In genomic region chr7:116138202-116138801, GRCh38 we compare ENCODE assay signal across 9 cellular contexts.
DNase-seq lines count a peak whose midpoint lies in the region; ATAC-seq and TF ChIP-seq lines count a peak whose summit lies in the region.
"Had no signal": no experiment of that assay in that cellular context is flagged by ENCODE, and none has a peak within 500 bp of the region (broad histone marks: within the 10 kb centered on the region; RNA-seq: fewer than 3 reads in every experiment).

No MANE protein-coding gene starts in this region.

- H3K4me3 Mint-ChIP-seq in HFFc6 (no peak overlapping the region), nephron progenitor cell (no peak overlapping the region)
- H3K4me3 Mint-ChIP-seq: T-helper 1 cell treated with Interleukin-12 subunit alpha and Interleukin-12 subunit beta and Interleukin-4 antibody, amounts not matched to agents 30 μg/mL and 1 μg/mL, for 36 hours had no signal

- H3K27ac Mint-ChIP-seq in HFFc6 (no peak overlapping the region), nephron progenitor cell (no peak overlapping the region)
- H3K27ac Mint-ChIP-seq: T-helper 1 cell treated with Interleukin-12 subunit alpha and Interleukin-12 subunit beta and Interleukin-4 antibody, amounts not matched to agents 30 μg/mL and 1 μg/mL, for 36 hours had no signal

- peak; percentile 39 for DNase-seq in AG09319 (ENCODE audit: extremely low read depth, low read depth)
- peak; percentile 66 for DNase-seq in HFFc6
- DNase-seq in M059J (ENCODE audit: low read depth), result peak; percentile 74
- peak; percentile 53 for DNase-seq in fibroblast of gingiva (ENCODE audit: low read depth)
- peak; percentile 17 for DNase-seq in nephron progenitor cell
- DNase-seq in NCI-H524 treated with DMSO at 0.1 percent for 48 hours (lab: John Stamatoyannopoulos, UW), result no peak

- no peaks in the 10 kb centered on the region for H3K36me3 Mint-ChIP-seq in HFFc6 (ENCODE audit: low read depth)
- H3K36me3 Mint-ChIP-seq in nephron progenitor cell (ENCODE audit: low read depth), result no peaks in the 10 kb centered on the region

- peak; percentile 99 for ATAC-seq in SK-N-SH treated with all-trans-retinoic acid at 6 μM for 48 hours

- H3K4me1 Mint-ChIP-seq in HFFc6 (ENCODE audit: low read depth) (peaks cover 35% of the 10 kb centered on the region), nephron progenitor cell (peaks cover 52% of the 10 kb centered on the region)

- TF ChIP-seq CTCF in AG09319 (IDR thresholded peaks at IDR 0.05; ENCODE audit: low read depth, low read length) (peak; percentile 80), GM12873 (IDR thresholded peaks at IDR 0.05; ENCODE audit: insufficient read depth, low read depth, low read length, missing control alignments) (peak; percentile 70), HFFc6 (IDR thresholded peaks at IDR 0.05) (peak; percentile 91), nephron progenitor cell (IDR thresholded peaks at IDR 0.05) (peak; percentile 79)

- H3K27me3 Mint-ChIP-seq in HFFc6 (ENCODE audit: insufficient read depth) (no peaks in the 10 kb centered on the region), nephron progenitor cell (ENCODE audit: low read depth, poor library complexity) (no peaks in the 10 kb centered on the region)

- H3K9me3 Mint-ChIP-seq in HFFc6 (no peaks in the 10 kb centered on the region), nephron progenitor cell (no peaks in the 10 kb centered on the region)
- H3K9me3 Mint-ChIP-seq: T-helper 1 cell treated with Interleukin-12 subunit alpha and Interleukin-12 subunit beta and Interleukin-4 antibody, amounts not matched to agents 30 μg/mL and 1 μg/mL, for 36 hours had no signal

TF ChIP-seq in SK-N-SH treated with all-trans-retinoic acid at 6 μM for 48 hours, 23 proteins besides CTCF, POLR2A, EP300 and RAD21:
- TF ChIP-seq ESRRG (CRISPR knock-in tag; IDR thresholded peaks at IDR 0.05) (no peak), ZFP30 (CRISPR knock-in tag; IDR thresholded peaks at IDR 0.05) (no peak)
